8 cellular contexts compared by ENCODE assay signal in the genomic region with DNA sequence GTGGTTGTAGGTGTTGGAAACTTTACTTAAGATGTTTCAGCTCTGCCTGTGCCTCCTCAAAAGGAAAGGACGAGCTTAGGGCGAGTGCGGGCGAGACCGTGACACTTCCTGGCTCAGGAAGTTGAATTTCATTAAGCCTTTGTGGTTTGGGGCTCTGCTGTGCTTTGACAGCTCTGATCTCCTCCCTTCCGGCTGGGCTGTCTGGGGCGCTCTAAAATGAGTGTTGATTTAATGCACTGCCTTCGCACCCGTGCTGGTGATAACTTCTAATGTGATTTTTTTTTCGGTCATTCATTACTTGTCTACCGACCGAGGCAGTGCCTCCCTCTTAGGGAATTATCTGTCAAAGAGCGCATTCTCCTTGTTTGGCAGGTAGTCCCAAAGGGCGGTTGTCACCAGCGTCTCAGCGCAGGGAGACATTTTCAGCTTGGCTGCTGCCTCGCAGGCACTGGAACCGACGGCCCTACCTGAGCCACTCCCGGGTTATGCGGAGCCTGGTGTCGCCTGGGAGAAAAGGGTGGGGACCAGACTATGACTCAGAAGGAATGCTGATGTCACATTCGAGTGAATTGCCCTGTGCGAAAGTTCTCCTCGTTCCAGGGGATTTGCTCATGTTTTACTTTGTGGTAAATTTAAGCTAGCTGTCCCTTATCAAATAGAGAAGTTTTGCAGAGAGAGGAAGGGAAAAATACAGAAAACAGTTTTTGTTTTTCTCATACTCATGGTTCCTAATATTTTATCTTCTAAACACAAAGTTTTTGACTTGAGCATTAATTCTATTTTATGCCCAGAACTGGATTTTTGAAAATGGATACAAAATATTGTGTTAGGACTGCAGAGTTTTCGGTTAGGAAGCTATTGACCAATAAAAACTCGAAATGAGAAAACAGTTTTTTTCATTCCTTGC. TPM values are rescaled to one million over a fixed set of nuclear protein-coding genes. Genes with fewer than 3 reads are reported as not detected.
DNase-seq lines count a peak whose midpoint lies in the region; ATAC-seq and TF ChIP-seq lines count a peak whose summit lies in the region.

No MANE protein-coding gene starts in this region.

- H3K36me3 Mint-ChIP-seq in T-helper 17 cell (ENCODE audit: low read depth), result no peaks in the 10 kb centered on the region

- H3K27me3 Mint-ChIP-seq in T-helper 17 cell, result no peaks in the 10 kb centered on the region

- H3K27me3 ChIP-seq in GM06990 (replicated peaks; ENCODE audit: control insufficient read depth, insufficient read depth, low read length) (no peaks in the 10 kb centered on the region), H7 (ENCODE audit: control insufficient read depth, insufficient read depth, low read length) (no peaks in the 10 kb centered on the region), spleen (replicated peaks in 1 of 7) (no peaks in the 10 kb centered on the region)

- peaks cover 43% of the 10 kb centered on the region for H3K4me1 Mint-ChIP-seq in T-helper 17 cell

- peaks cover 31 to 64% (median 53%) of the 10 kb centered on the region in 6 donors for H3K4me1 ChIP-seq in spleen

- peak overlapping the region; percentile 98 for H3K27ac Mint-ChIP-seq in T-helper 17 cell

- H3K4me3 ChIP-seq in GM06990 (replicated peaks; ENCODE audit: low read depth, low read length), result peak overlapping the region; percentile 84
- peak overlapping the region; percentile 58 for H3K4me3 ChIP-seq in H7 (ENCODE audit: insufficient read depth, low read depth, low read length)
- H3K4me3 ChIP-seq in iPS-18c (ENCODE audit: insufficient read depth, low read depth, low read length), result peak overlapping the region; percentile 82
- peak overlapping the region; percentile 63 to 89 (median 74) for H3K4me3 ChIP-seq in spleen

- ATAC-seq in T-helper 17 cell, result peak; percentile 85

- DNase-seq in GM06990 (ENCODE audit: extremely low read depth, insufficient read length) (peak; percentile 71), H7 (peak; percentile 46), M059J (ENCODE audit: low read depth) (peak; percentile 97), T-helper 17 cell (peak; percentile 52 to 71 (median 57)), spleen (peak; percentile 90), hippocampal formation (lab: John Stamatoyannopoulos, UW) (no peak)

- intact Hi-C loops in spleen (cut with DNase I; ENCODE audit: low total_unique reads), result no loop called here

- H3K36me3 ChIP-seq in GM06990 (ENCODE audit: control insufficient read depth, insufficient read depth, low read length) (no peaks in the 10 kb centered on the region), H7 (replicated peaks; ENCODE audit: control insufficient read depth, insufficient read depth, low read length) (no peaks in the 10 kb centered on the region), spleen (no peaks in the 10 kb centered on the region)

- peak overlapping the region; percentile 51 for H3K27ac ChIP-seq in angular gyrus (ENCODE audit: low read depth, low read length)
- peak overlapping the region; percentile 88 to 97 (median 95) for H3K27ac ChIP-seq in spleen

- peak in 1 of 3 donors; percentile 3 for TF ChIP-seq POLR2A in spleen (IDR thresholded peaks at IDR 0.05)

- H3K9me3 ChIP-seq in T-helper 17 cell (ENCODE audit: control insufficient read depth, low read length, poor library complexity, severe bottlenecking), result no peaks in the 10 kb centered on the region
- H3K9me3 ChIP-seq in iPS-18c (ENCODE audit: control insufficient read depth, insufficient read depth, low read length), result no peaks in the 10 kb centered on the region
- H3K9me3 ChIP-seq in spleen, result no peaks in the 10 kb centered on the region

- H3K4me3 Mint-ChIP-seq in T-helper 17 cell, result peak overlapping the region; percentile 93

- WGBS in spleen, 5 donors, result 1 to 3% (median 2%) methylated on average over 21 to 27 of the region's 27 CpGs

- TF ChIP-seq CTCF in GM06990 (IDR thresholded peaks at IDR 0.05; ENCODE audit: insufficient read depth, low read length, poor library complexity, severe bottlenecking) (no peak), spleen (IDR thresholded peaks at IDR 0.05 in 8 of 11, conservative IDR thresholded peaks at IDR 0.05 in 3 of 11) (no peak)

RNA-seq across cellular contexts. Expression of gene TES, which starts 0.9 kb away (rescaled TPM):
- 72.5 and 87.3 TPM in 2 replicates for total RNA-seq in H7 (2014; rRNA removed; shearing (Covaris generic))
- 0.20 TPM in 1 of 2 replicates, not detected in the other for total RNA-seq in M059J (2014; rRNA removed; shearing (Covaris generic))
- total RNA-seq in T-helper 17 cell, result 100 to 1,000 TPM; 107 to 108 TPM
- 10 to 100 TPM; 52.6 to 79.7 (median 66.4) TPM for total RNA-seq in spleen
- 10 to 100 TPM; 28.5 to 34.9 (median 32.9) TPM for polyA plus RNA-seq in spleen

Comparison
In these comparisons a context has a peak if more than half of its experiments do, and no peak if none do; other contexts are left out.
1. DNase-seq: peak in GM06990 (single experiment), H7 (single experiment), M059J (single experiment), T-helper 17 cell (3 of 3) and spleen (single experiment); none in hippocampal formation (0 of 2).
2. RNA of gene TES, which starts 0.9 kb away (total RNA-seq): 107 to 108 TPM in T-helper 17 cell, 72.5 to 87.3 TPM in H7 and 52.6 to 79.7 TPM in spleen; 0.20 TPM in M059J; every median in the first group is over 10 times any median in the second.
3. Peak in every context shown above with its lines, with median percentiles within 50 percentile points of each other: H3K4me3 ChIP-seq.